Comparison of ENCODE assay signal across 17 cellular contexts in genomic region chr3:13881536-13882410, GRCh38. TPM values are rescaled to one million over a fixed set of nuclear protein-coding genes. Genes with fewer than 3 reads are reported as not detected.
DNase-seq lines count a peak whose midpoint lies in the region; ATAC-seq and TF ChIP-seq lines count a peak whose summit lies in the region.
"Had no signal": no experiment of that assay in that cellular context is flagged by ENCODE, and none has a peak within 500 bp of the region (broad histone marks: within the 10 kb centered on the region; RNA-seq: fewer than 3 reads in every experiment).

No MANE protein-coding gene starts in this region.

- ATAC-seq in activated naive CD8-positive, alpha-beta T cell treated with anti-CD3 and anti-CD28 coated beads, Interleukin-2, amount 50 U/mL, for 24 hours = no peak
- ATAC-seq in T-helper 17 cell (no peak), GM21717 (IDR thresholded peaks at IDR 0.05; ENCODE audit: unreplicated experiment) (no peak), GM19351 (IDR thresholded peaks at IDR 0.05; ENCODE audit: unreplicated experiment) (no peak)
- ATAC-seq: body of pancreas had no signal

- peak overlapping the region; percentile 1 for H3K4me3 Mint-ChIP-seq in activated naive CD8-positive, alpha-beta T cell
- no peak overlapping the region for H3K4me3 Mint-ChIP-seq in activated naive CD8-positive, alpha-beta T cell treated with anti-CD3 and anti-CD28 coated beads, Interleukin-2, amount 50 U/mL, for 24 hours
- H3K4me3 Mint-ChIP-seq in T-helper 17 cell (peak overlapping the region; percentile 80), type B pancreatic cell (peak overlapping the region; percentile 26)
- H3K4me3 Mint-ChIP-seq: activated CD4-positive, alpha-beta T cell treated with anti-CD3 and anti-CD28 coated beads, Interleukin-2, amount 10 ng/mL, durations not matched to agents 24 days and 14 days had no signal

- no peaks in the 10 kb centered on the region for H3K36me3 Mint-ChIP-seq in activated naive CD8-positive, alpha-beta T cell
- no peaks in the 10 kb centered on the region for H3K36me3 Mint-ChIP-seq in activated naive CD8-positive, alpha-beta T cell treated with anti-CD3 and anti-CD28 coated beads, Interleukin-2, amount 50 U/mL, for 24 hours (ENCODE audit: low read depth)
- H3K36me3 Mint-ChIP-seq in T-helper 17 cell (ENCODE audit: low read depth) = peaks cover 10% of the 10 kb centered on the region
- H3K36me3 Mint-ChIP-seq in type B pancreatic cell = no peaks in the 10 kb centered on the region

- H3K9me3 Mint-ChIP-seq in activated naive CD8-positive, alpha-beta T cell (ENCODE audit: low read depth) = no peaks in the 10 kb centered on the region
- H3K9me3 Mint-ChIP-seq in activated naive CD8-positive, alpha-beta T cell treated with anti-CD3 and anti-CD28 coated beads, Interleukin-2, amount 50 U/mL, for 24 hours = no peaks in the 10 kb centered on the region
- no peaks in the 10 kb centered on the region for H3K9me3 Mint-ChIP-seq in type B pancreatic cell
- H3K9me3 Mint-ChIP-seq: activated CD4-positive, alpha-beta T cell treated with anti-CD3 and anti-CD28 coated beads, Interleukin-2, amount 10 ng/mL, durations not matched to agents 24 days and 14 days had no signal

- H3K27ac Mint-ChIP-seq in activated naive CD8-positive, alpha-beta T cell = peak overlapping the region; percentile 2
- H3K27ac Mint-ChIP-seq in activated naive CD8-positive, alpha-beta T cell treated with anti-CD3 and anti-CD28 coated beads, Interleukin-2, amount 50 U/mL, for 24 hours = no peak overlapping the region
- H3K27ac Mint-ChIP-seq in T-helper 17 cell = no peak overlapping the region
- H3K27ac Mint-ChIP-seq in type B pancreatic cell = peak overlapping the region; percentile 29
- H3K27ac Mint-ChIP-seq: activated CD4-positive, alpha-beta T cell treated with anti-CD3 and anti-CD28 coated beads, Interleukin-2, amount 10 ng/mL, durations not matched to agents 24 days and 14 days had no signal

- DNase-seq in activated naive CD8-positive, alpha-beta T cell treated with anti-CD3 and anti-CD28 coated beads, Interleukin-2, amount 50 U/mL, for 24 hours = no peak
- DNase-seq in T-helper 17 cell (no peak), mesenteric fat pad (ENCODE audit: low spot score) (peak; percentile 59), type B pancreatic cell (ENCODE audit: extremely low spot score, unreplicated experiment) (peak; percentile 50), NCI-H128 (lab: John Stamatoyannopoulos, UW; ENCODE audit: unreplicated experiment) (no peak)
- DNase-seq: ACHN; activated CD4-positive, alpha-beta T cell treated with anti-CD3 and anti-CD28 coated beads, Interleukin-2, amount 10 ng/mL, durations not matched to agents 24 days and 14 days; body of pancreas; NCI-H1048; NCI-H187 treated with DMSO at 0.1 percent for 48 hours; WERI-Rb-1 had no signal

- peaks cover 14% of the 10 kb centered on the region for H3K4me1 Mint-ChIP-seq in activated naive CD8-positive, alpha-beta T cell (ENCODE audit: low read depth)
- H3K4me1 Mint-ChIP-seq in activated naive CD8-positive, alpha-beta T cell treated with anti-CD3 and anti-CD28 coated beads, Interleukin-2, amount 50 U/mL, for 24 hours = peaks cover 3% of the 10 kb centered on the region
- H3K4me1 Mint-ChIP-seq in T-helper 17 cell (peaks cover 23% of the 10 kb centered on the region), type B pancreatic cell (ENCODE audit: unreplicated experiment) (no peaks in the 10 kb centered on the region)

- TF ChIP-seq CTCF in type B pancreatic cell (conservative IDR thresholded peaks at IDR 0.05) = no peak

- H3K9me3 ChIP-seq in T-helper 17 cell (ENCODE audit: control insufficient read depth, low read length, poor library complexity, severe bottlenecking) = no peaks in the 10 kb centered on the region
- H3K9me3 ChIP-seq: body of pancreas, prostate gland had no signal

- H3K27me3 Mint-ChIP-seq in activated naive CD8-positive, alpha-beta T cell = peaks cover 17% of the 10 kb centered on the region
- peaks cover 47% of the 10 kb centered on the region for H3K27me3 Mint-ChIP-seq in activated naive CD8-positive, alpha-beta T cell treated with anti-CD3 and anti-CD28 coated beads, Interleukin-2, amount 50 U/mL, for 24 hours
- H3K27me3 Mint-ChIP-seq in T-helper 17 cell (peaks cover 45% of the 10 kb centered on the region), type B pancreatic cell (peaks cover 87% of the 10 kb centered on the region)

RNA-seq across cellular contexts. Expression of gene WNT7A, which starts 1.9 kb away (rescaled TPM):
- total RNA-seq in T-helper 17 cell = 10 to 100 TPM; 10.1 to 14.5 TPM
- not detected for total RNA-seq in mesenteric fat pad
- total RNA-seq in type B pancreatic cell (ENCODE audit: low replicate concordance) = 3.4 and 15.1 TPM in 2 replicates
- total RNA-seq: activated CD4-positive, alpha-beta T cell treated with anti-CD3 and anti-CD28 coated beads, Interleukin-2, amount 10 ng/mL, durations not matched to agents 24 days and 14 days; liver; urinary bladder had no signal

Comparison
In these comparisons a context has a peak if more than half of its experiments do, and no peak if none do; other contexts are left out.
1. H3K27ac Mint-ChIP-seq: peak in activated naive CD8-positive, alpha-beta T cell (single experiment) and type B pancreatic cell (single experiment); none in activated naive CD8-positive, alpha-beta T cell treated with anti-CD3 and anti-CD28 coated beads, Interleukin-2, amount 50 U/mL, for 24 hours (single experiment) and T-helper 17 cell (single experiment).
2. DNase-seq: peak in mesenteric fat pad (single experiment) and type B pancreatic cell (single experiment); none in activated naive CD8-positive, alpha-beta T cell treated with anti-CD3 and anti-CD28 coated beads, Interleukin-2, amount 50 U/mL, for 24 hours (single experiment), T-helper 17 cell (0 of 3) and NCI-H128 (single experiment).